ENCODE assay signal across 1 cellular context in the genomic region with DNA sequence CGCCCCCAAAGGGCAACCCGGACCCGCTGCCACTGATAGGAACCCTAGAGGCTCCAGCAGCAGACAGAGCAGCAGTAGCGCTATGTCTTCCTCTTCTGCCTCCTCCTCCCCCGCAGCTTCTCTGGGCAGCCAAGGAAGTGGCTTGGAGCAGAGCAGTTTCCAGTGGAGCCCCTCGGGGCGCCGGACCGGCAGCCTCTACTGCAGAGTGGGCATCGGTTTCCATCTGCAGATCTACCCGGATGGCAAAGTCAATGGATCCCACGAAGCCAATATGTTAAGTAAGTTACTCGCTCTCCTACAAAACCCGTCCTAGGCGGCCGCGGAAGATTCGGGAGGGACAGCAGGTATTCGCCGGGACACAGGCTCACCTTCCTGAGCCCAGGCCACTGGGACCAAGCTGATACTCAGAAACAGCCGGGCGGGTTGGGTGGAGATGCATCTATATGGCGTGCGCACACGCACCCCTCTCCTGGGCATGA.
TF ChIP-seq lines count a peak whose summit lies in the region.

No MANE protein-coding gene starts in this region.

TF ChIP-seq in GM23338, 12 proteins besides CTCF, POLR2A, EP300 and RAD21 (continued from another document):
- TF ChIP-seq, protein P1, sequence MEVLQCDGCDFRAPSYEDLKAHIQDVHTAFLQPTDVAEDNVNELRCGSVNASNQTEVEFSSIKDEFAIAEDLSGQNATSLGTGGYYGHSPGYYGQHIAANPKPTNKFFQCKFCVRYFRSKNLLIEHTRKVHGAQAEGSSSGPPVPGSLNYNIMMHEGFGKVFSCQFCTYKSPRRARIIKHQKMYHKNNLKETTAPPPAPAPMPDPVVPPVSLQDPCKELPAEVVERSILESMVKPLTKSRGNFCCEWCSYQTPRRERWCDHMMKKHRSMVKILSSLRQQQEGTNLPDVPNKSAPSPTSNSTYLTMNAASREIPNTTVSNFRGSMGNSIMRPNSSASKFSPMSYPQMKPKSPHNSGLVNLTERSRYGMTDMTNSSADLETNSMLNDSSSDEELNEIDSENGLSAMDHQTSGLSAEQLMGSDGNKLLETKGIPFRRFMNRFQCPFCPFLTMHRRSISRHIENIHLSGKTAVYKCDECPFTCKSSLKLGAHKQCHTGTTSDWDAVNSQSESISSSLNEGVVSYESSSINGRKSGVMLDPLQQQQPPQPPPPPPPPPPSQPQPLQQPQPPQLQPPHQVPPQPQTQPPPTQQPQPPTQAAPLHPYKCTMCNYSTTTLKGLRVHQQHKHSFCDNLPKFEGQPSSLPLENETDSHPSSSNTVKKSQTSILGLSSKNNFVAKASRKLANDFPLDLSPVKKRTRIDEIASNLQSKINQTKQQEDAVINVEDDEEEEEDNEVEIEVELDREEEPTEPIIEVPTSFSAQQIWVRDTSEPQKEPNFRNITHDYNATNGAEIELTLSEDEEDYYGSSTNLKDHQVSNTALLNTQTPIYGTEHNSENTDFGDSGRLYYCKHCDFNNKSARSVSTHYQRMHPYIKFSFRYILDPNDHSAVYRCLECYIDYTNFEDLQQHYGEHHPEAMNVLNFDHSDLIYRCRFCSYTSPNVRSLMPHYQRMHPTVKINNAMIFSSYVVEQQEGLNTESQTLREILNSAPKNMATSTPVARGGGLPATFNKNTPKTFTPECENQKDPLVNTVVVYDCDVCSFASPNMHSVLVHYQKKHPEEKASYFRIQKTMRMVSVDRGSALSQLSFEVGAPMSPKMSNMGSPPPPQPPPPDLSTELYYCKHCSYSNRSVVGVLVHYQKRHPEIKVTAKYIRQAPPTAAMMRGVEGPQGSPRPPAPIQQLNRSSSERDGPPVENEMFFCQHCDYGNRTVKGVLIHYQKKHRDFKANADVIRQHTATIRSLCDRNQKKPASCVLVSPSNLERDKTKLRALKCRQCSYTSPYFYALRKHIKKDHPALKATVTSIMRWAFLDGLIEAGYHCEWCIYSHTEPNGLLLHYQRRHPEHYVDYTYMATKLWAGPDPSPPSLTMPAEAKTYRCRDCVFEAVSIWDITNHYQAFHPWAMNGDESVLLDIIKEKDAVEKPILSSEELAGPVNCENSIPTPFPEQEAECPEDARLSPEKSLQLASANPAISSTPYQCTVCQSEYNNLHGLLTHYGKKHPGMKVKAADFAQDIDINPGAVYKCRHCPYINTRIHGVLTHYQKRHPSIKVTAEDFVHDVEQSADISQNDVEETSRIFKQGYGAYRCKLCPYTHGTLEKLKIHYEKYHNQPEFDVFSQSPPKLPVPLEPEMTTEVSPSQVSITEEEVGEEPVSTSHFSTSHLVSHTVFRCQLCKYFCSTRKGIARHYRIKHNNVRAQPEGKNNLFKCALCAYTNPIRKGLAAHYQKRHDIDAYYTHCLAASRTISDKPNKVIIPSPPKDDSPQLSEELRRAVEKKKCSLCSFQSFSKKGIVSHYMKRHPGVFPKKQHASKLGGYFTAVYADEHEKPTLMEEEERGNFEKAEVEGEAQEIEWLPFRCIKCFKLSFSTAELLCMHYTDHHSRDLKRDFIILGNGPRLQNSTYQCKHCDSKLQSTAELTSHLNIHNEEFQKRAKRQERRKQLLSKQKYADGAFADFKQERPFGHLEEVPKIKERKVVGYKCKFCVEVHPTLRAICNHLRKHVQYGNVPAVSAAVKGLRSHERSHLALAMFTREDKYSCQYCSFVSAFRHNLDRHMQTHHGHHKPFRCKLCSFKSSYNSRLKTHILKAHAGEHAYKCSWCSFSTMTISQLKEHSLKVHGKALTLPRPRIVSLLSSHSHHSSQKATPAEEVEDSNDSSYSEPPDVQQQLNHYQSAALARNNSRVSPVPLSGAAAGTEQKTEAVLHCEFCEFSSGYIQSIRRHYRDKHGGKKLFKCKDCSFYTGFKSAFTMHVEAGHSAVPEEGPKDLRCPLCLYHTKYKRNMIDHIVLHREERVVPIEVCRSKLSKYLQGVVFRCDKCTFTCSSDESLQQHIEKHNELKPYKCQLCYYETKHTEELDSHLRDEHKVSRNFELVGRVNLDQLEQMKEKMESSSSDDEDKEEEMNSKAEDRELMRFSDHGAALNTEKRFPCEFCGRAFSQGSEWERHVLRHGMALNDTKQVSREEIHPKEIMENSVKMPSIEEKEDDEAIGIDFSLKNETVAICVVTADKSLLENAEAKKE (CRISPR knock-in tag; IDR thresholded peaks at IDR 0.05) = no peak
- TF ChIP-seq, protein P2, sequence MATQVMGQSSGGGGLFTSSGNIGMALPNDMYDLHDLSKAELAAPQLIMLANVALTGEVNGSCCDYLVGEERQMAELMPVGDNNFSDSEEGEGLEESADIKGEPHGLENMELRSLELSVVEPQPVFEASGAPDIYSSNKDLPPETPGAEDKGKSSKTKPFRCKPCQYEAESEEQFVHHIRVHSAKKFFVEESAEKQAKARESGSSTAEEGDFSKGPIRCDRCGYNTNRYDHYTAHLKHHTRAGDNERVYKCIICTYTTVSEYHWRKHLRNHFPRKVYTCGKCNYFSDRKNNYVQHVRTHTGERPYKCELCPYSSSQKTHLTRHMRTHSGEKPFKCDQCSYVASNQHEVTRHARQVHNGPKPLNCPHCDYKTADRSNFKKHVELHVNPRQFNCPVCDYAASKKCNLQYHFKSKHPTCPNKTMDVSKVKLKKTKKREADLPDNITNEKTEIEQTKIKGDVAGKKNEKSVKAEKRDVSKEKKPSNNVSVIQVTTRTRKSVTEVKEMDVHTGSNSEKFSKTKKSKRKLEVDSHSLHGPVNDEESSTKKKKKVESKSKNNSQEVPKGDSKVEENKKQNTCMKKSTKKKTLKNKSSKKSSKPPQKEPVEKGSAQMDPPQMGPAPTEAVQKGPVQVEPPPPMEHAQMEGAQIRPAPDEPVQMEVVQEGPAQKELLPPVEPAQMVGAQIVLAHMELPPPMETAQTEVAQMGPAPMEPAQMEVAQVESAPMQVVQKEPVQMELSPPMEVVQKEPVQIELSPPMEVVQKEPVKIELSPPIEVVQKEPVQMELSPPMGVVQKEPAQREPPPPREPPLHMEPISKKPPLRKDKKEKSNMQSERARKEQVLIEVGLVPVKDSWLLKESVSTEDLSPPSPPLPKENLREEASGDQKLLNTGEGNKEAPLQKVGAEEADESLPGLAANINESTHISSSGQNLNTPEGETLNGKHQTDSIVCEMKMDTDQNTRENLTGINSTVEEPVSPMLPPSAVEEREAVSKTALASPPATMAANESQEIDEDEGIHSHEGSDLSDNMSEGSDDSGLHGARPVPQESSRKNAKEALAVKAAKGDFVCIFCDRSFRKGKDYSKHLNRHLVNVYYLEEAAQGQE (IDR thresholded peaks at IDR 0.05; ENCODE audit: unreplicated experiment) = no peak
- TF ChIP-seq NANOG (IDR thresholded peaks at IDR 0.05; ENCODE audit: borderline replicate concordance) (no peak), STAT1 (IDR thresholded peaks at IDR 0.05; ENCODE audit: unreplicated experiment) (no peak), ZNF114 (CRISPR knock-in tag; IDR thresholded peaks at IDR 0.05) (no peak), EZH2 (IDR thresholded peaks at IDR 0.05; ENCODE audit: low read depth, unreplicated experiment) (peak; percentile 66), JUNB (IDR thresholded peaks at IDR 0.05; ENCODE audit: unreplicated experiment) (no peak)
- TF ChIP-seq, protein P3, sequence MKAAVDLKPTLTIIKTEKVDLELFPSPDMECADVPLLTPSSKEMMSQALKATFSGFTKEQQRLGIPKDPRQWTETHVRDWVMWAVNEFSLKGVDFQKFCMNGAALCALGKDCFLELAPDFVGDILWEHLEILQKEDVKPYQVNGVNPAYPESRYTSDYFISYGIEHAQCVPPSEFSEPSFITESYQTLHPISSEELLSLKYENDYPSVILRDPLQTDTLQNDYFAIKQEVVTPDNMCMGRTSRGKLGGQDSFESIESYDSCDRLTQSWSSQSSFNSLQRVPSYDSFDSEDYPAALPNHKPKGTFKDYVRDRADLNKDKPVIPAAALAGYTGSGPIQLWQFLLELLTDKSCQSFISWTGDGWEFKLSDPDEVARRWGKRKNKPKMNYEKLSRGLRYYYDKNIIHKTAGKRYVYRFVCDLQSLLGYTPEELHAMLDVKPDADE (IDR thresholded peaks at IDR 0.05) = no peak
TF ChIP-seq in GM23338: peak in this region for 2.
